14 cellular contexts compared by ENCODE assay signal in the genomic region with DNA sequence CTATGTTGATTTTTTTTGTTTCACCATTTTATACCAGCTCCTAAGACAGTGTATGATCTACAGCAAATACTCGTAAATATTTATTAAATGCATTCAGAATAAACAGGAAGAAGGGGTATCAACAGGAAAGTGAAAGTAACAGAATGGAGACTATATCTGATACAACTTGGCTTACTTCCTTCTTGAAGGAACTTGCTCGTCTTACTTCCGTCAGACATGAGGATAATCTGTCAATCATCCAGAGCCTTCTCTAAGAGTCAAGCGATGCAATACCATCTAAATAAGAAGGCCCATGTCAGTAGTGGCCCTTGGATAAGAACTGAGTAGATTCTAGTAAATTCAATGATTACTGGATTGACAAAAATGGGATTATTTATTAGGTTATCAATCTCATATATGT.
DNase-seq lines count a peak whose midpoint lies in the region; FAIRE-seq and TF ChIP-seq lines count a peak whose summit lies in the region.
"Had no signal": no experiment of that assay in that cellular context is flagged by ENCODE, and none has a peak within 500 bp of the region (broad histone marks: within the 10 kb centered on the region; RNA-seq: fewer than 3 reads in every experiment).

No MANE protein-coding gene starts in this region.

- POLR2A ChIA-PET in activated CD4-positive, alpha-beta memory T cell treated with anti-CD3 and anti-CD28 coated beads for 36 hours (lab: Charles Lee), result no interaction called here

- peaks cover 30% of the 10 kb centered on the region for H4K20me1 ChIP-seq in BLaER1

- no peak overlapping the region for H3K9ac ChIP-seq in BLaER1

- H3K27ac ChIP-seq in BLaER1 (peak overlapping the region; percentile 36; the same call in 1 of the 2 replicates), uterus (no peak overlapping the region)

- H3K9me3 ChIP-seq in BLaER1 (peaks cover 11% of the 10 kb centered on the region; the same call in 1 of the 2 replicates), uterus (no peaks in the 10 kb centered on the region)

- DNase-seq in GM18507 (ENCODE audit: extremely low spot score, insufficient read length, low read depth), result no peak
- no peak for DNase-seq in activated CD4-positive, alpha-beta memory T cell treated with anti-CD3 and anti-CD28 coated beads for 36 hours
- DNase-seq in immature natural killer cell, result peak; percentile 25 to 45 (median 42)
- DNase-seq in effector CD4-positive, alpha-beta T cell, result no peak
- no peak for DNase-seq in GF-D8 (lab: John Stamatoyannopoulos, UW)
- no peak for DNase-seq in effector CD8-positive, alpha-beta T cell (lab: John Stamatoyannopoulos, UW)
- DNase-seq in uterus, result no peak
- DNase-seq: activated gamma-delta T cell; C1 segment of cervical spinal cord; kidney; NCI-H1105; stimulated activated CD4-positive, alpha-beta T cell treated with anti-CD3 and anti-CD28 coated beads, Interleukin-1b, Interleukin-23, amount 100 ng/mL, for 48 hours had no signal

- H3K4me2 ChIP-seq in BLaER1, result peak overlapping the region; percentile 23

- no peak overlapping the region for H3K4me3 Mint-ChIP-seq in activated CD4-positive, alpha-beta memory T cell treated with anti-CD3 and anti-CD28 coated beads for 36 hours
- H3K4me3 Mint-ChIP-seq in immature natural killer cell, result peak overlapping the region; percentile 68 to 89 (median 82)

- H3K27ac Mint-ChIP-seq in activated CD4-positive, alpha-beta memory T cell treated with anti-CD3 and anti-CD28 coated beads for 36 hours, result peak overlapping the region; percentile 48
- H3K27ac Mint-ChIP-seq in immature natural killer cell, result peak overlapping the region; percentile 88 to 97 (median 92)

- CTCF ChIA-PET in activated CD4-positive, alpha-beta memory T cell treated with anti-CD3 and anti-CD28 coated beads for 36 hours (lab: Charles Lee), result interaction anchor here (1.0 kb wide), 1 partner anchor 41 kb away, joined by 3 read pairs; no protein-coding TSS in a partner anchor

- no peak for TF ChIP-seq CTCF in uterus (IDR thresholded peaks at IDR 0.05)

- H3K4me1 Mint-ChIP-seq in activated CD4-positive, alpha-beta memory T cell treated with anti-CD3 and anti-CD28 coated beads for 36 hours (ENCODE audit: low read depth), result peaks cover 73% of the 10 kb centered on the region
- peaks cover 34 to 80% of the 10 kb centered on the region in 2 donors for H3K4me1 Mint-ChIP-seq in immature natural killer cell

- TF ChIP-seq POLR2A in uterus (IDR thresholded peaks at IDR 0.05), result no peak

- no peaks in the 10 kb centered on the region for H3K27me3 Mint-ChIP-seq in activated CD4-positive, alpha-beta memory T cell treated with anti-CD3 and anti-CD28 coated beads for 36 hours
- H3K27me3 Mint-ChIP-seq in immature natural killer cell (ENCODE audit: low read depth in 3 of 3), result peaks cover 0 to 7% (median 0%) of the 10 kb centered on the region in 3 donors

- H3K9me3 Mint-ChIP-seq in activated CD4-positive, alpha-beta memory T cell treated with anti-CD3 and anti-CD28 coated beads for 36 hours, result peaks cover 17% of the 10 kb centered on the region
- H3K9me3 Mint-ChIP-seq in immature natural killer cell, result no peaks in the 10 kb centered on the region

- peaks cover 53% of the 10 kb centered on the region for H3K36me3 Mint-ChIP-seq in activated CD4-positive, alpha-beta memory T cell treated with anti-CD3 and anti-CD28 coated beads for 36 hours
- peaks cover 4 to 30% (median 22%) of the 10 kb centered on the region in 3 donors for H3K36me3 Mint-ChIP-seq in immature natural killer cell

- intact Hi-C loops in activated CD4-positive, alpha-beta memory T cell treated with anti-CD3 and anti-CD28 coated beads for 36 hours (cut with micrococcal nuclease), result no loop called here
- intact Hi-C loops in uterus (cut with DNase I; ENCODE audit: low total_unique reads), result no loop called here

- H3K36me3 ChIP-seq in BLaER1, result peaks cover 36% of the 10 kb centered on the region
- H3K36me3 ChIP-seq in uterus, result no peaks in the 10 kb centered on the region
- H3K36me3 ChIP-seq: cardiac muscle cell had no signal

- FAIRE-seq in GM18507 (lab: Jason Lieb, UNC), result peak; percentile 12
- FAIRE-seq: kidney had no signal

- H3K27me3 ChIP-seq in BLaER1 (no peaks in the 10 kb centered on the region), uterus (no peaks in the 10 kb centered on the region)
- H3K27me3 ChIP-seq: cardiac muscle cell had no signal

- no peak overlapping the region for H3K4me3 ChIP-seq in BLaER1
- H3K4me3 ChIP-seq in uterus, result no peak overlapping the region
- H3K4me3 ChIP-seq: cardiac muscle cell had no signal

- H3K4me1 ChIP-seq in BLaER1 (peaks cover 68% of the 10 kb centered on the region), uterus (no peaks in the 10 kb centered on the region)

Comparison
In these comparisons a context has a peak if more than half of its experiments do, and no peak if none do; other contexts are left out.
1. DNase-seq: peak in immature natural killer cell (3 of 3); none in GM18507 (single experiment), activated CD4-positive, alpha-beta memory T cell treated with anti-CD3 and anti-CD28 coated beads for 36 hours (single experiment), effector CD4-positive, alpha-beta T cell (single experiment), GF-D8 (single experiment), effector CD8-positive, alpha-beta T cell (single experiment) and uterus (0 of 2).